Comparison of ENCODE assay signal across 13 cellular contexts in the genomic region with DNA sequence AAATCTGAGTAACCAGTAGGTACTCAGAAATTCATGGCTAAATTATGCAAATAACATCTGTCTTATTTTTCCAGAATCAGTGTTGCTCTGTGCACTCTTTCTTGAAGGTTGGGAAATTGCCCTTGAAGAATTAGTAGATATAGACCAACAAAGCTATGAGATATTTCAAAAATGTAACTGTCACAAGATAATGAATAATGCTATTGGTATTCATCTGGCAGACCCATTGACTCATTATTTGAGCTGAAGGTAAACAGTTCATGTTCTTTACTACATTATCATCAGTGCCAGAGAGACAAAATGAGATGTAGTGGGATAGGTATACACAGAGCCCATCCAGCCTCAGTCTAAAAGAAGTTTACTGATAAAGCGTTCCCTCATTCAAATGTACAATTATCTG.
DNase-seq lines count a peak whose midpoint lies in the region; ATAC-seq and TF ChIP-seq lines count a peak whose summit lies in the region.
"Had no signal": no experiment of that assay in that cellular context is flagged by ENCODE, and none has a peak within 500 bp of the region (broad histone marks: within the 10 kb centered on the region; RNA-seq: fewer than 3 reads in every experiment).

No MANE protein-coding gene starts in this region.

- H3K4me3 Mint-ChIP-seq in MCF 10A (ENCODE audit: unreplicated experiment), result no peak overlapping the region
- H3K4me3 Mint-ChIP-seq in activated naive CD8-positive, alpha-beta T cell treated with anti-CD3 and anti-CD28 coated beads, Interleukin-2, amount 50 U/mL, for 24 hours, result no peak overlapping the region

- peaks cover 20% of the 10 kb centered on the region for H3K4me1 Mint-ChIP-seq in MCF 10A (ENCODE audit: insufficient read depth, unreplicated experiment)
- H3K4me1 Mint-ChIP-seq in activated naive CD8-positive, alpha-beta T cell treated with anti-CD3 and anti-CD28 coated beads, Interleukin-2, amount 50 U/mL, for 24 hours, result peaks cover 29% of the 10 kb centered on the region

- H3K27me3 Mint-ChIP-seq in MCF 10A (ENCODE audit: insufficient read depth, unreplicated experiment), result no peaks in the 10 kb centered on the region
- H3K27me3 Mint-ChIP-seq in activated naive CD8-positive, alpha-beta T cell treated with anti-CD3 and anti-CD28 coated beads, Interleukin-2, amount 50 U/mL, for 24 hours, result no peaks in the 10 kb centered on the region

- H3K27ac ChIP-seq in breast epithelium, result no peak overlapping the region
- H3K27ac ChIP-seq: upper lobe of left lung had no signal

- CTCF ChIA-PET in MCF 10A (lab: Yijun Ruan, JAX), result interaction anchor here (1.0 to 1.3 kb wide), 3 partner anchors 13 to 941 kb away, joined by 3 to 5 read pairs (median 3); no protein-coding TSS in a partner anchor

- H3K27ac Mint-ChIP-seq in MCF 10A (ENCODE audit: low read depth, unreplicated experiment), result no peak overlapping the region
- peak overlapping the region; percentile 73 for H3K27ac Mint-ChIP-seq in activated naive CD8-positive, alpha-beta T cell treated with anti-CD3 and anti-CD28 coated beads, Interleukin-2, amount 50 U/mL, for 24 hours
- H3K27ac Mint-ChIP-seq: activated T-helper 2 cell treated with anti-CD3 and anti-CD28 coated beads, Interferon-gamma antibody, Interleukin-2, Interleukin-4, amounts not matched to agents 10 μg/mL and 5 μg/mL and 100 μg/mL, durations not matched to agents 14 hours and 24 hours and 36 hours had no signal

- H3K4me3 ChIP-seq in breast epithelium, result no peak overlapping the region
- no peak overlapping the region for H3K4me3 ChIP-seq in foreskin fibroblast (ENCODE audit: low read depth in 1 of 2, low read length in 2 of 2)
- H3K4me3 ChIP-seq: upper lobe of left lung had no signal

- H3K36me3 ChIP-seq in breast epithelium, result no peaks in the 10 kb centered on the region
- H3K36me3 ChIP-seq: upper lobe of left lung had no signal

- peaks cover 7% of the 10 kb centered on the region for H3K9me3 Mint-ChIP-seq in MCF 10A (ENCODE audit: unreplicated experiment)
- H3K9me3 Mint-ChIP-seq in activated naive CD8-positive, alpha-beta T cell treated with anti-CD3 and anti-CD28 coated beads, Interleukin-2, amount 50 U/mL, for 24 hours, result peaks cover 19% of the 10 kb centered on the region

- no peak for TF ChIP-seq CTCF in MCF 10A (IDR thresholded peaks at IDR 0.05; ENCODE audit: unreplicated experiment)
- no peak for TF ChIP-seq CTCF in breast epithelium (IDR thresholded peaks at IDR 0.05)
- TF ChIP-seq CTCF in foreskin fibroblast (IDR thresholded peaks at IDR 0.05; ENCODE audit: low read depth, low read length), result no peak

- no peaks in the 10 kb centered on the region for H3K9me3 ChIP-seq in breast epithelium
- H3K9me3 ChIP-seq: upper lobe of left lung had no signal

- H3K27me3 ChIP-seq in breast epithelium, result no peaks in the 10 kb centered on the region
- H3K27me3 ChIP-seq: upper lobe of left lung had no signal

- H3K36me3 Mint-ChIP-seq in MCF 10A (ENCODE audit: insufficient read depth, unreplicated experiment), result no peaks in the 10 kb centered on the region
- H3K36me3 Mint-ChIP-seq in activated naive CD8-positive, alpha-beta T cell treated with anti-CD3 and anti-CD28 coated beads, Interleukin-2, amount 50 U/mL, for 24 hours (ENCODE audit: low read depth), result peaks cover 4% of the 10 kb centered on the region

- intact Hi-C loops in MCF 10A (cut with micrococcal nuclease) (no loop called here), breast epithelium (cut with DNase I; ENCODE audit: low total_unique reads) (no loop called here)

- ATAC-seq in activated naive CD8-positive, alpha-beta T cell treated with anti-CD3 and anti-CD28 coated beads, Interleukin-2, amount 50 U/mL, for 24 hours, result no peak
- ATAC-seq in left lobe of liver (no peak), HG03097 (IDR thresholded peaks at IDR 0.05; ENCODE audit: low FRiP score, unreplicated experiment) (no peak)

- no TSS peak for BruUV-seq in MCF 10A (replicated peaks; lab: Mats Ljungman, UMichigan)

- TF ChIP-seq POLR2A in breast epithelium (IDR thresholded peaks at IDR 0.05), result no peak

- DNase-seq in MCF 10A (ENCODE audit: unreplicated experiment) (peak; percentile 26), breast epithelium (ENCODE audit: low spot score in 2 of 2) (no peak), foreskin fibroblast (peak; percentile 66 to 80), left lobe of liver (ENCODE audit: low spot score) (no peak), HuH-7.5 (ENCODE audit: low spot score) (no peak), HuH-7 (ENCODE audit: low spot score) (no peak)
- DNase-seq in activated naive CD8-positive, alpha-beta T cell treated with anti-CD3 and anti-CD28 coated beads, Interleukin-2, amount 50 U/mL, for 24 hours, result no peak
- DNase-seq: activated CD4-positive, CD25-positive, alpha-beta regulatory T cell treated with anti-CD3 and anti-CD28 coated beads, Interleukin-2, amount 50 U/mL, for 72 hours; MM.1S; NK-92 treated with Interleukin-12 subunit alpha and Interleukin-12 subunit beta, amount 100 ng/mL, for 24 hours; upper lobe of left lung had no signal

- H3K4me1 ChIP-seq in breast epithelium, result no peaks in the 10 kb centered on the region

- POLR2A ChIA-PET in MCF 10A (lab: Yijun Ruan, JAX), result interaction anchor here (0.6 kb wide), 1 partner anchor 523 kb away, joined by 3 read pairs; no protein-coding TSS in a partner anchor

Comparison
In these comparisons a context has a peak if more than half of its experiments do, and no peak if none do; other contexts are left out.
1. DNase-seq: peak in MCF 10A (single experiment) and foreskin fibroblast (2 of 2); none in breast epithelium (0 of 2), activated naive CD8-positive, alpha-beta T cell treated with anti-CD3 and anti-CD28 coated beads, Interleukin-2, amount 50 U/mL, for 24 hours (single experiment), left lobe of liver (single experiment), HuH-7.5 (single experiment) and HuH-7 (single experiment).